11 cellular contexts compared by ENCODE assay signal in the genomic region with DNA sequence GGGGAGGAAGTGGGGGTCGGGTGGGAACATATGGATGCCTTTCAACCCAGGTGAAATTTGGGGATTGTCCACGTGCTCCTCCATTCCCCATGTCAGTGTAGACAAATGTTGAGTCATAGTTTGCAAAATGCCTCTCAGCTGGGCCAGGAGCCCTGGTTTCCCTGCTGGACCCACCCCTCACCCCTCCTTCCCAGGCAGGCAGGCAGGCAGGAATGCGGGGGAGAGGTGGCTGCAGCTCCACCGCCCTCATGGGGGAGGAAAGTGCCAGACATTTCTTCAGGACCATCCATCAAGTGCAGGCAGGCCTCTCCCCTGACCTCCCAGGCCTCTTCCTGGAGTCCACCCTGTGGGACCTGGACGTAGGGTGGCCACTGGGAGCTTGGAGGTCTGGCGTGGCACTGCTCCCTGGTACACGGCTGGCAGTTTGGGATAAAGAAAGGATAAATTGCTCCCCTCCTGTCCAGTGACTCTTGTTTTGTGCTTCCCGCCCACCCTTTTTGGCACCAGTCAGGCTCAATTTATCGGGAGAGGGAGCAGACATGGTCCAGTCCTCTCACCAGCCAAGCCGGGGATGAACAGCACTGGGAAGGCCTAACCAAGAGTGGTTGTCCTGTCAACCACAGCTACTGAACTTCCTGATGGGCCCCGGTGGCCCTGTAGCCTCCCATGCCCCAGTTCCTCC. TPM values are rescaled to one million over a fixed set of nuclear protein-coding genes. Genes with fewer than 3 reads are reported as not detected.
A peak's percentile ranks its signal among the peaks of the same experiment; 100 is the strongest.
DNase-seq lines count a peak whose midpoint lies in the region; ATAC-seq, FAIRE-seq and TF ChIP-seq lines count a peak whose summit lies in the region.
"Had no signal": no experiment of that assay in that cellular context is flagged by ENCODE, and none has a peak within 500 bp of the region (broad histone marks: within the 10 kb centered on the region; RNA-seq: fewer than 3 reads in every experiment).

No MANE protein-coding gene starts in this region.

- H3K79me2 ChIP-seq in GM12878 (ENCODE audit: control insufficient read depth, insufficient read depth, low read length), result no peaks in the 10 kb centered on the region

- RAD21 ChIA-PET in GM12878 (lab: Charles Lee; ENCODE audit: unreplicated experiment), result no interaction called here

- SMC1A ChIA-PET in GM12878 (lab: Charles Lee; ENCODE audit: uncharacterized antibody, unreplicated experiment), result no interaction called here

- ATAC-seq in GM12878 (no peak), GM18909 (IDR thresholded peaks at IDR 0.05; ENCODE audit: poor library complexity, unreplicated experiment) (no peak)

- DNase-seq in GM12892 (ENCODE audit: insufficient read length), result peak; percentile 2
- no peak for DNase-seq in GM12878 (ENCODE audit: low read depth, low spot score)
- no peak for DNase-seq in activated CD4-positive, alpha-beta T cell treated with anti-CD3 and anti-CD28 coated beads for 1 hour
- DNase-seq in putamen (ENCODE audit: low spot score), result no peak
- no peak for DNase-seq in hypothalamus (lab: John Stamatoyannopoulos, UW)
- DNase-seq: effector CD8-positive, alpha-beta T cell; NCI-H1417 had no signal

- CTCF ChIA-PET in GM12878 (lab: Yijun Ruan, JAX), result no interaction called here

- FAIRE-seq in GM12892 (lab: Jason Lieb, UNC) (no peak), GM12878 (lab: Jason Lieb, UNC) (no peak)

- WGBS in GM12878 (ENCODE audit: insufficient coverage, insufficient replicate concordance, low lambda C conversion rate, missing lambda C conversion rate), result 53% methylated on average over 9 of the region's 11 CpGs

- no peak for TF ChIP-seq RAD21 in GM12878 (IDR thresholded peaks at IDR 0.05; ENCODE audit: insufficient read depth, low read depth, low read length)

- no peak overlapping the region for H3K4me3 ChIP-seq in GM12878
- peak overlapping the region; percentile 47; the same call in 1 of the 2 replicates for H3K4me3 ChIP-seq in iPS-20b (ENCODE audit: low read length)
- peak overlapping the region in 1 of 3 donors; percentile 30 for H3K4me3 ChIP-seq in skeletal muscle tissue (ENCODE audit: low read length in 3 of 3)
- H3K4me3 ChIP-seq: HAP-1 had no signal

- no peak overlapping the region for H3K9ac ChIP-seq in GM12878 (ENCODE audit: control insufficient read depth, insufficient read depth, low read length)
- H3K9ac ChIP-seq in iPS-20b (ENCODE audit: low read depth, low read length), result peak overlapping the region; percentile 77; the same call in 1 of the 2 replicates
- peak overlapping the region; percentile 40 to 54 (median 51) for H3K9ac ChIP-seq in skeletal muscle tissue (ENCODE audit: low read depth in 1 of 3, low read length in 3 of 3)

- H3K27ac ChIP-seq in GM12878 (ENCODE audit: control insufficient read depth, insufficient read depth) (no peak overlapping the region), iPS-20b (ENCODE audit: low read length) (peak overlapping the region; percentile 93), skeletal muscle tissue (ENCODE audit: low read depth, low read length) (peak overlapping the region; percentile 74)

- peaks cover 4% of the 10 kb centered on the region for H3K4me1 ChIP-seq in GM12878 (ENCODE audit: control insufficient read depth, insufficient read depth, low read length)
- peaks cover 24% of the 10 kb centered on the region for H3K4me1 ChIP-seq in iPS-20b (ENCODE audit: insufficient read depth, low read length)
- H3K4me1 ChIP-seq in skeletal muscle tissue (ENCODE audit: control insufficient read depth in 3 of 3, insufficient read depth in 3 of 3, low read length in 3 of 3), result peaks cover 6 to 11% (median 6%) of the 10 kb centered on the region in 3 donors

- intact Hi-C loops in GM12878 (cut with micrococcal nuclease; ENCODE audit: unreplicated experiment), result no loop called here

- H3K36me3 ChIP-seq in GM12878 (ENCODE audit: control insufficient read depth in 2 of 2, insufficient read depth in 2 of 2, low read length in 1 of 2), result no peaks in the 10 kb centered on the region
- no peaks in the 10 kb centered on the region for H3K36me3 ChIP-seq in iPS-20b (ENCODE audit: insufficient read depth, low read depth, low read length)
- no peaks in the 10 kb centered on the region for H3K36me3 ChIP-seq in skeletal muscle tissue (ENCODE audit: control insufficient read depth in 3 of 3, insufficient read depth in 3 of 3, low read length in 3 of 3)
- H3K36me3 ChIP-seq: HAP-1 had no signal

- H3K9me3 ChIP-seq in GM12878 (replicated peaks; ENCODE audit: control insufficient read depth, insufficient read depth, low read length) (no peaks in the 10 kb centered on the region), iPS-20b (ENCODE audit: insufficient read depth, low read depth, low read length) (no peaks in the 10 kb centered on the region), skeletal muscle tissue (ENCODE audit: control insufficient read depth in 3 of 3, low read length in 3 of 3) (no peaks in the 10 kb centered on the region)
- H3K9me3 ChIP-seq: HAP-1 had no signal

- no peak for TF ChIP-seq EP300 in GM12878 (IDR thresholded peaks at IDR 0.05; ENCODE audit: borderline replicate concordance in 1 of 2, control insufficient read depth in 1 of 2, low read depth in 2 of 2, low read length in 2 of 2)

- H3K27me3 ChIP-seq in GM12878 (replicated peaks in 1 of 2; ENCODE audit: control insufficient read depth in 2 of 2, insufficient read depth in 2 of 2, low read length in 1 of 2) (no peaks in the 10 kb centered on the region), iPS-20b (ENCODE audit: insufficient read depth, low read length) (no peaks in the 10 kb centered on the region), skeletal muscle tissue (ENCODE audit: control insufficient read depth in 3 of 3, insufficient read depth in 3 of 3, low read length in 3 of 3) (no peaks in the 10 kb centered on the region)

- no peak for TF ChIP-seq CTCF in GM12878 (IDR thresholded peaks at IDR 0.05 in 2 of 3, conservative IDR thresholded peaks at IDR 0.05 in 1 of 3; ENCODE audit: control insufficient read depth in 2 of 3, extremely low read depth in 1 of 3, insufficient read depth in 1 of 3, low read depth in 3 of 3, low read length in 3 of 3)

- H3K4me2 ChIP-seq in GM12878 (ENCODE audit: control insufficient read depth, insufficient read depth), result no peak overlapping the region

- TF ChIP-seq POLR2A in GM12892 (IDR thresholded peaks at IDR 0.05; ENCODE audit: low read depth, low read length), result no peak
- no peak for TF ChIP-seq POLR2A in GM12878 (IDR thresholded peaks at IDR 0.05; ENCODE audit: low read depth, low read length)

- H4K20me1 ChIP-seq in GM12878 (ENCODE audit: control insufficient read depth, insufficient read depth), result no peaks in the 10 kb centered on the region

- in situ Hi-C loops in GM12878 (cut with MboI), result no loop called here

- BruUV-seq in GM12878 (replicated peaks; lab: Mats Ljungman, UMichigan), result no TSS peak

- peak overlapping the region; percentile 72 for H2AFZ ChIP-seq in GM12878 (ENCODE audit: control insufficient read depth, low read depth, low read length)

- POLR2A ChIA-PET in GM12878 (lab: Charles Lee), result interaction anchor here (1.3 kb wide), 1 partner anchor 29 kb away, joined by 3 read pairs; no protein-coding TSS in a partner anchor

RNA-seq across cellular contexts. Expression of a gene that starts 18.8 kb away (rescaled TPM):
- polyA plus RNA-seq in GM12892 (2012; ENCODE audit: missing spikeins), result 0.42 TPM
- total RNA-seq in GM12878 (2013; cell fraction: nucleolus; rRNA removed), result 4.1 and 5.2 TPM in 2 replicates
- total RNA-seq in GM12878 (2014; rRNA removed) (0.22 and 0.40 TPM in 2 replicates), GM12878 (2014; rRNA removed; fragmentation: Illumina TruSeq; extraction: Trizol) (0.13 and 0.18 TPM in 2 replicates), GM12878 (2021) (0.56 and 0.72 TPM in 2 replicates), skeletal muscle tissue (11.5 TPM)
- polyA plus RNA-seq in GM12878 (2011; ENCODE audit: low read depth), result 0.08 TPM
- polyA plus RNA-seq in GM12878 (2011; rRNA removed) (1.3 and 2.1 TPM in 2 replicates), GM12878 (2014; fragmentation: Illumina TruSeq; extraction: Trizol) (0.28 TPM in 1 of 2 replicates, not detected in the other), GM12878 (2014; fragmentation: Nextera tagmentation; extraction: Ambion mirVana) (under 1 TPM in 1 of 2 experiments, not detected in 1; 0.09 TPM), GM12878 (2014; rRNA removed) (0.16 and 0.50 TPM in 2 replicates), GM12878 (2016; fragmentation: Nextera tagmentation; extraction: Ambion mirVana) (under 1 TPM; 0.14 to 0.17 TPM)
- 2.0 and 2.2 TPM in 2 replicates for polyA plus RNA-seq in GM12878 (2011; cell fraction: cytosol; rRNA removed)
- 5.9 and 8.9 TPM in 2 replicates for polyA plus RNA-seq in GM12878 (2011; cell fraction: nucleus; rRNA removed)
- 0.32 and 0.35 TPM in 2 replicates for polyA plus RNA-seq in GM12878 (2012)
- polyA minus RNA-seq in GM12878 (2011; rRNA and poly(A)+ RNA removed), result 2.1 and 2.7 TPM in 2 replicates
- 1.7 and 2.2 TPM in 2 replicates for polyA minus RNA-seq in GM12878 (2011; cell fraction: cytosol; rRNA and poly(A)+ RNA removed)
- polyA minus RNA-seq in GM12878 (2011; cell fraction: nucleus; rRNA and poly(A)+ RNA removed), result 1.4 and 1.5 TPM in 2 replicates

RNA-seq across cellular contexts. Expression of a gene that starts 26.5 kb away (rescaled TPM):
- polyA plus RNA-seq in GM12892 (2012; ENCODE audit: missing spikeins), result 224 TPM
- total RNA-seq in GM12878 (2013; cell fraction: nucleolus; rRNA removed), result 53.8 and 56.7 TPM in 2 replicates
- 309 and 334 TPM in 2 replicates for total RNA-seq in GM12878 (2014; rRNA removed)
- 405 and 431 TPM in 2 replicates for total RNA-seq in GM12878 (2014; rRNA removed; fragmentation: Illumina TruSeq; extraction: Trizol)
- total RNA-seq in GM12878 (2021), result 261 and 266 TPM in 2 replicates
- polyA plus RNA-seq in GM12878 (2011; ENCODE audit: low read depth), result 179 TPM
- 452 and 462 TPM in 2 replicates for polyA plus RNA-seq in GM12878 (2011; rRNA removed)
- 374 and 428 TPM in 2 replicates for polyA plus RNA-seq in GM12878 (2011; cell fraction: cytosol; rRNA removed)
- 208 and 248 TPM in 2 replicates for polyA plus RNA-seq in GM12878 (2011; cell fraction: nucleus; rRNA removed)
- 157 and 180 TPM in 2 replicates for polyA plus RNA-seq in GM12878 (2012)
- 520 and 601 TPM in 2 replicates for polyA plus RNA-seq in GM12878 (2014; fragmentation: Illumina TruSeq; extraction: Trizol)
- 100 to 1,000 TPM; 444 to 455 TPM for polyA plus RNA-seq in GM12878 (2014; fragmentation: Nextera tagmentation; extraction: Ambion mirVana)
- polyA plus RNA-seq in GM12878 (2014; rRNA removed), result 266 and 287 TPM in 2 replicates
- 100 to 1,000 TPM; 484 to 487 TPM for polyA plus RNA-seq in GM12878 (2016; fragmentation: Nextera tagmentation; extraction: Ambion mirVana)
- polyA minus RNA-seq in GM12878 (2011; rRNA and poly(A)+ RNA removed), result 323 and 337 TPM in 2 replicates
- polyA minus RNA-seq in GM12878 (2011; cell fraction: cytosol; rRNA and poly(A)+ RNA removed), result 102 and 114 TPM in 2 replicates
- 46.4 and 69.7 TPM in 2 replicates for polyA minus RNA-seq in GM12878 (2011; cell fraction: nucleus; rRNA and poly(A)+ RNA removed)
- 148 TPM for total RNA-seq in skeletal muscle tissue

RNA-seq across cellular contexts. Expression of a gene that starts 30.5 kb away (rescaled TPM):
- polyA plus RNA-seq in GM12892 (2012; ENCODE audit: missing spikeins), result 40.9 TPM
- total RNA-seq in GM12878 (2013; cell fraction: nucleolus; rRNA removed), result 258 and 277 TPM in 2 replicates
- total RNA-seq in GM12878 (2014; rRNA removed) (32.7 and 36.1 TPM in 2 replicates), GM12878 (2014; rRNA removed; fragmentation: Illumina TruSeq; extraction: Trizol) (25.0 and 25.2 TPM in 2 replicates), GM12878 (2021) (44.0 and 48.3 TPM in 2 replicates), skeletal muscle tissue (24.0 TPM)
- 30.4 TPM for polyA plus RNA-seq in GM12878 (2011; ENCODE audit: low read depth)
- polyA plus RNA-seq in GM12878 (2011; rRNA removed) (78.6 and 87.4 TPM in 2 replicates), GM12878 (2014; fragmentation: Illumina TruSeq; extraction: Trizol) (36.3 and 37.1 TPM in 2 replicates), GM12878 (2014; fragmentation: Nextera tagmentation; extraction: Ambion mirVana) (10 to 100 TPM; 12.6 to 14.0 TPM), GM12878 (2014; rRNA removed) (31.3 and 32.3 TPM in 2 replicates), GM12878 (2016; fragmentation: Nextera tagmentation; extraction: Ambion mirVana) (10 to 100 TPM; 28.2 to 30.4 TPM)
- polyA plus RNA-seq in GM12878 (2011; cell fraction: cytosol; rRNA removed), result 67.3 and 91.7 TPM in 2 replicates
- 426 and 653 TPM in 2 replicates for polyA plus RNA-seq in GM12878 (2011; cell fraction: nucleus; rRNA removed)
- 37.9 and 51.2 TPM in 2 replicates for polyA plus RNA-seq in GM12878 (2012)
- 74.4 and 79.5 TPM in 2 replicates for polyA minus RNA-seq in GM12878 (2011; rRNA and poly(A)+ RNA removed)
- 19.5 and 25.3 TPM in 2 replicates for polyA minus RNA-seq in GM12878 (2011; cell fraction: cytosol; rRNA and poly(A)+ RNA removed)
- 94.9 and 97.4 TPM in 2 replicates for polyA minus RNA-seq in GM12878 (2011; cell fraction: nucleus; rRNA and poly(A)+ RNA removed)

RNA-seq across cellular contexts. Expression of a gene that starts 38.8 kb away (rescaled TPM):
- 38.4 TPM for polyA plus RNA-seq in GM12892 (2012; ENCODE audit: missing spikeins)
- total RNA-seq in GM12878 (2013; cell fraction: nucleolus; rRNA removed), result 9.4 and 10.2 TPM in 2 replicates
- total RNA-seq in GM12878 (2014; rRNA removed) (47.1 and 48.3 TPM in 2 replicates), GM12878 (2014; rRNA removed; fragmentation: Illumina TruSeq; extraction: Trizol) (29.7 and 31.4 TPM in 2 replicates), GM12878 (2021) (25.7 and 30.8 TPM in 2 replicates), skeletal muscle tissue (56.4 TPM)
- polyA plus RNA-seq in GM12878 (2011; ENCODE audit: low read depth), result 23.4 TPM
- polyA plus RNA-seq in GM12878 (2011; rRNA removed) (37.8 and 40.6 TPM in 2 replicates), GM12878 (2014; fragmentation: Illumina TruSeq; extraction: Trizol) (34.5 and 36.6 TPM in 2 replicates), GM12878 (2014; fragmentation: Nextera tagmentation; extraction: Ambion mirVana) (10 to 100 TPM; 12.4 to 25.0 TPM), GM12878 (2014; rRNA removed) (50.9 and 58.5 TPM in 2 replicates), GM12878 (2016; fragmentation: Nextera tagmentation; extraction: Ambion mirVana) (10 to 100 TPM; 74.5 to 78.1 TPM)
- 39.5 and 41.8 TPM in 2 replicates for polyA plus RNA-seq in GM12878 (2011; cell fraction: cytosol; rRNA removed)
- 19.2 and 29.5 TPM in 2 replicates for polyA plus RNA-seq in GM12878 (2011; cell fraction: nucleus; rRNA removed)
- polyA plus RNA-seq in GM12878 (2012), result 26.2 and 32.5 TPM in 2 replicates
- polyA minus RNA-seq in GM12878 (2011; rRNA and poly(A)+ RNA removed), result 9.4 and 18.1 TPM in 2 replicates
- polyA minus RNA-seq in GM12878 (2011; cell fraction: cytosol; rRNA and poly(A)+ RNA removed), result 6.8 and 7.4 TPM in 2 replicates
- 6.4 and 10.7 TPM in 2 replicates for polyA minus RNA-seq in GM12878 (2011; cell fraction: nucleus; rRNA and poly(A)+ RNA removed)
